In the genomic region with DNA sequence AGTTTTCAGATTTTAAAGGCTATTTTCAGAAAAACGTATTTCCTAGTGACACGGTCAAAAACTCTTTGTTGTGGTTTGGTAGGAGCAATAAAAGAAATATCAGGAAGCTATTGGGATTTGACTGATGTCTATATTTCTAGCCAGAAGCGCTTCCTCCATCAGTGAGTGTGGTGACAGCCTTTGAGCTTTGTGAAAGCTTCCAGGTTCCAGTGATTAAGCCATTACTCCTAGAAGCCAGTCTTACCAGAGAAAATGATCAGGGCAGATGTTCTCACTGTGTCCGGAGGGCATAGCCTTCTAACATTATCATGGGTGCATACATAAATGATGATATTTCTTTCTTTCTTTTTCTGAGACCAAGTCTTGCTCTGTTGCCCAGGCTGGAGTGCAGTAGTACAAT, we compare ENCODE assay signal across 29 cellular contexts.
"Had no signal": no experiment of that assay in that cellular context is flagged by ENCODE, and none has a peak within 500 bp of the region (broad histone marks: within the 10 kb centered on the region; RNA-seq: fewer than 3 reads in every experiment).

No MANE protein-coding gene starts in this region.

- H3K9me3 ChIP-seq: MG63, SJSA1 had no signal

- H3K27me3 Mint-ChIP-seq: activated CD4-positive, alpha-beta T cell treated with anti-CD3 and anti-CD28 coated beads, Interleukin-2, amount 10 ng/mL, durations not matched to agents 24 days and 14 days; activated CD8-positive, alpha-beta T cell treated with anti-CD3 and anti-CD28 coated beads for 36 hours; activated naive CD8-positive, alpha-beta T cell treated with anti-CD3 and anti-CD28 coated beads, Interleukin-2, amount 50 U/mL, for 24 hours; brain had no signal

- H3K4me3 ChIP-seq: MG63, SJSA1 had no signal

- H3K27ac ChIP-seq: SJSA1 had no signal

- H3K36me3 ChIP-seq: MG63, SJSA1 had no signal

- H3K9me3 Mint-ChIP-seq: activated CD4-positive, alpha-beta T cell treated with anti-CD3 and anti-CD28 coated beads, Interleukin-2, amount 10 ng/mL, durations not matched to agents 24 days and 14 days; activated CD8-positive, alpha-beta T cell treated with anti-CD3 and anti-CD28 coated beads for 36 hours; activated naive CD4-positive, alpha-beta T cell treated with anti-CD3 and anti-CD28 coated beads, Interleukin-2, amount 50 U/mL, for 72 hours; activated naive CD8-positive, alpha-beta T cell treated with anti-CD3 and anti-CD28 coated beads, Interleukin-2, amount 50 U/mL, for 24 hours; activated T-helper 2 cell treated with anti-CD3 and anti-CD28 coated beads, Interferon-gamma antibody, Interleukin-2, Interleukin-4, amounts not matched to agents 10 μg/mL and 5 μg/mL and 100 μg/mL, durations not matched to agents 14 hours and 24 hours and 36 hours; T-helper 1 cell treated with Interleukin-12 subunit alpha and Interleukin-12 subunit beta and Interleukin-4 antibody, amounts not matched to agents 30 μg/mL and 1 μg/mL, for 36 hours; T-helper 2 cell treated with Interferon-gamma antibody and Interleukin-4, amounts not matched to agents 5 μg/mL and 100 μg/mL, for 36 hours had no signal

- DNase-seq: activated CD4-positive, alpha-beta T cell treated with anti-CD3 and anti-CD28 coated beads, Interleukin-2, amount 10 ng/mL, durations not matched to agents 24 days and 14 days; activated CD4-positive, alpha-beta T cell treated with anti-CD3 and anti-CD28 coated beads, Interleukin-2, amount 50 U/mL, for 4 hours; activated CD8-positive, alpha-beta T cell treated with anti-CD3 and anti-CD28 coated beads for 36 hours; activated gamma-delta T cell; activated naive CD4-positive, alpha-beta T cell treated with Interleukin-2 at 50 U/mL for 16 hours; activated naive CD8-positive, alpha-beta T cell treated with anti-CD3 and anti-CD28 coated beads, Interleukin-2, amount 50 U/mL, for 24 hours; activated T-cell treated with anti-CD3 and anti-CD28 coated beads, Interleukin-2, amount 50 U/mL, for 1 hour; anterior cingulate cortex; caudate nucleus; Kasumi-1; KG1; MG63; NCI-H1048; NCI-H1105 treated with DMSO at 0.1 percent for 48 hours; NCI-H1436; NCI-H1694; NCI-H1930; NCI-H2081 treated with DMSO at 0.1 percent for 48 hours; NCI-H226; NCI-H446 treated with DMSO at 0.1 percent for 48 hours; NCI-H524 treated with DMSO at 0.1 percent for 48 hours; RPMI8226; SHP77 treated with DMSO at 0.1 percent for 48 hours had no signal

- H3K27me3 ChIP-seq: MG63, SJSA1 had no signal

- H3K4me3 Mint-ChIP-seq: activated CD4-positive, alpha-beta T cell treated with anti-CD3 and anti-CD28 coated beads, Interleukin-2, amount 10 ng/mL, durations not matched to agents 24 days and 14 days; activated CD8-positive, alpha-beta T cell treated with anti-CD3 and anti-CD28 coated beads for 36 hours; activated naive CD8-positive, alpha-beta T cell treated with anti-CD3 and anti-CD28 coated beads, Interleukin-2, amount 50 U/mL, for 24 hours; brain; T-helper 1 cell treated with Interleukin-12 subunit alpha and Interleukin-12 subunit beta and Interleukin-4 antibody, amounts not matched to agents 30 μg/mL and 1 μg/mL, for 36 hours; T-helper 2 cell treated with Interferon-gamma antibody and Interleukin-4, amounts not matched to agents 5 μg/mL and 100 μg/mL, for 36 hours had no signal

- H3K27ac Mint-ChIP-seq: activated CD4-positive, alpha-beta T cell treated with anti-CD3 and anti-CD28 coated beads, Interleukin-2, amount 10 ng/mL, durations not matched to agents 24 days and 14 days; activated CD8-positive, alpha-beta T cell treated with anti-CD3 and anti-CD28 coated beads for 36 hours; activated naive CD4-positive, alpha-beta T cell treated with anti-CD3 and anti-CD28 coated beads, Interleukin-2, amount 50 U/mL, for 72 hours; activated naive CD8-positive, alpha-beta T cell treated with anti-CD3 and anti-CD28 coated beads, Interleukin-2, amount 50 U/mL, for 24 hours; activated T-helper 2 cell treated with anti-CD3 and anti-CD28 coated beads, Interferon-gamma antibody, Interleukin-2, Interleukin-4, amounts not matched to agents 10 μg/mL and 5 μg/mL and 100 μg/mL, durations not matched to agents 14 hours and 24 hours and 36 hours; brain; T-helper 1 cell treated with Interleukin-12 subunit alpha and Interleukin-12 subunit beta and Interleukin-4 antibody, amounts not matched to agents 30 μg/mL and 1 μg/mL, for 36 hours; T-helper 2 cell treated with Interferon-gamma antibody and Interleukin-4, amounts not matched to agents 5 μg/mL and 100 μg/mL, for 36 hours had no signal
